1 cellular context compared by ENCODE assay signal in the genomic region with DNA sequence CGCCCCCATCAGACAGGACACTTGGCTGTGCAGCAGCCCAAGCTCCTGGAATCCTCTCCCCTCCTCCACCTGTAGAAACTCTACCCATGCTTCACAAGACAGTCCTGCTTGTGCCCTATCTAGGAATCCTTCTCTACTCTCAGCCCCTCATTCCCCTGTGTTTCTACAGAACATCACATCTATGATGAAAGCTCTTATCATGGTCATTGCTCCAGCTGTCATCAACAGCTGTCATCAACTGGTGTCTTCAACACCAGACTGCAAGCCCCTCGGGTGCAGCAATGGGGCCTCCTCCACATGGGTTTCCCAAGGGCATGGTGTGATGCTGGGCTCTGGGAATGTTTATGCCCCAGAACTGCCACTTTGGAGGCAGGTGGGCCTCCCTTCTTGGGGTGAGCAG.
TF ChIP-seq lines count a peak whose summit lies in the region.

No MANE protein-coding gene starts in this region.

TF ChIP-seq in K562, 482 proteins besides CTCF, POLR2A, EP300 and RAD21:
- TF ChIP-seq, protein P1, sequence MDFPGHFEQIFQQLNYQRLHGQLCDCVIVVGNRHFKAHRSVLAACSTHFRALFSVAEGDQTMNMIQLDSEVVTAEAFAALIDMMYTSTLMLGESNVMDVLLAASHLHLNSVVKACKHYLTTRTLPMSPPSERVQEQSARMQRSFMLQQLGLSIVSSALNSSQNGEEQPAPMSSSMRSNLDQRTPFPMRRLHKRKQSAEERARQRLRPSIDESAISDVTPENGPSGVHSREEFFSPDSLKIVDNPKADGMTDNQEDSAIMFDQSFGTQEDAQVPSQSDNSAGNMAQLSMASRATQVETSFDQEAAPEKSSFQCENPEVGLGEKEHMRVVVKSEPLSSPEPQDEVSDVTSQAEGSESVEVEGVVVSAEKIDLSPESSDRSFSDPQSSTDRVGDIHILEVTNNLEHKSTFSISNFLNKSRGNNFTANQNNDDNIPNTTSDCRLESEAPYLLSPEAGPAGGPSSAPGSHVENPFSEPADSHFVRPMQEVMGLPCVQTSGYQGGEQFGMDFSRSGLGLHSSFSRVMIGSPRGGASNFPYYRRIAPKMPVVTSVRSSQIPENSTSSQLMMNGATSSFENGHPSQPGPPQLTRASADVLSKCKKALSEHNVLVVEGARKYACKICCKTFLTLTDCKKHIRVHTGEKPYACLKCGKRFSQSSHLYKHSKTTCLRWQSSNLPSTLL (IDR thresholded peaks at IDR 0.05), result no peak
- TF ChIP-seq, protein P2, sequence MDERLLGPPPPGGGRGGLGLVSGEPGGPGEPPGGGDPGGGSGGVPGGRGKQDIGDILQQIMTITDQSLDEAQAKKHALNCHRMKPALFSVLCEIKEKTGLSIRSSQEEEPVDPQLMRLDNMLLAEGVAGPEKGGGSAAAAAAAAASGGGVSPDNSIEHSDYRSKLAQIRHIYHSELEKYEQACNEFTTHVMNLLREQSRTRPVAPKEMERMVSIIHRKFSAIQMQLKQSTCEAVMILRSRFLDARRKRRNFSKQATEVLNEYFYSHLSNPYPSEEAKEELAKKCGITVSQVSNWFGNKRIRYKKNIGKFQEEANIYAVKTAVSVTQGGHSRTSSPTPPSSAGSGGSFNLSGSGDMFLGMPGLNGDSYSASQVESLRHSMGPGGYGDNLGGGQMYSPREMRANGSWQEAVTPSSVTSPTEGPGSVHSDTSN (CRISPR knock-in tag; IDR thresholded peaks at IDR 0.05; ENCODE audit: low read depth), result no peak
- TF ChIP-seq, protein P2 (tag; conservative IDR thresholded peaks at IDR 0.05; ENCODE audit: low read depth), result peak; percentile 69
